Comparison of ENCODE assay signal across 8 cellular contexts in the genomic region with DNA sequence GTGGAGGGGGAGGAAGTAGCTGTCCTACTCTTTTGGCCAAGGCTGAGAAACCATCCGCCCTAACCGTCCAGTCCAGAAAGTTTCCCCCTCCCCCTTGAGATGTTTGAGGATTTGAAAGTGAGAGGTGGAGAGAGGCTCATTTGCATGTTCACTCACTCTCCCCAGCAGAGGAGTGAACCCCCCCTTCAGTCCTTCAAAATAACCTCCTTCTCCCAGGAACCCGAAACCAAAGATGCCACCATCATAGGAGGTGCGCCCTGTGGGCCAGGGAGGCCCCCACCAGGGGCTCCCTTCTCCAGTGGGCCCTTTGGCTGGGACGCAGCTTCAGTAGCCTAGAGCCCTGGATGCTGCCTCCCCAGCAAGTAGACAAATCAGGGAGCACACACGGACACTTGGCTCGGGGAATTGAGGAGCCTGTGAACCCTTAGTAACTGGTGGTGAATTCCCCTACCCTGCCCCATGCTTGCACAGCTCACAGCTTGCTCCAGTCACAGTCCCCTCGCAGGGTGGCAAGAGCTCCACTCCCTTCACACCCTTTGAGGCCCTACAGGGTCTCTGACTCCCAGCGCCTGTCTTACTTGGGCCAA. TPM values are rescaled to one million over a fixed set of nuclear protein-coding genes. Genes with fewer than 3 reads are reported as not detected.
DNase-seq lines count a peak whose midpoint lies in the region; ATAC-seq and TF ChIP-seq lines count a peak whose summit lies in the region.

No MANE protein-coding gene starts in this region.

- H3K27ac Mint-ChIP-seq in memory B cell (peak overlapping the region; percentile 89), HFFc6 (no peak overlapping the region)

- H3K9me3 Mint-ChIP-seq in memory B cell = no peaks in the 10 kb centered on the region
- H3K9me3 Mint-ChIP-seq in HFFc6 = no peaks in the 10 kb centered on the region

- H3K36me3 Mint-ChIP-seq in memory B cell (peaks cover 3% of the 10 kb centered on the region), HFFc6 (ENCODE audit: low read depth) (no peaks in the 10 kb centered on the region)

- no peak for TF ChIP-seq CTCF in HFFc6 (IDR thresholded peaks at IDR 0.05)

- H3K4me3 Mint-ChIP-seq in memory B cell (peak overlapping the region; percentile 85), HFFc6 (no peak overlapping the region)

- DNase-seq in MV-4-11 (lab: John Stamatoyannopoulos, UW) (peak; percentile 87), memory B cell (ENCODE audit: low spot score in 2 of 2) (no peak), glomerular visceral epithelial cell (ENCODE audit: extremely low spot score) (no peak), 8988T (no peak), HFFc6 (no peak), NCI-H2227 (lab: John Stamatoyannopoulos, UW; ENCODE audit: unreplicated experiment) (no peak)

- peak; percentile 25 for ATAC-seq in GM18499 (IDR thresholded peaks at IDR 0.05; ENCODE audit: insufficient read depth, unreplicated experiment)
- ATAC-seq in GM21619 (IDR thresholded peaks at IDR 0.05; ENCODE audit: unreplicated experiment) = peak; percentile 28
- peak; percentile 22 for ATAC-seq in memory B cell (ENCODE audit: low read depth)

- H3K27me3 Mint-ChIP-seq in memory B cell = no peaks in the 10 kb centered on the region
- no peaks in the 10 kb centered on the region; the same call in 1 of the 2 replicates for H3K27me3 Mint-ChIP-seq in HFFc6 (ENCODE audit: insufficient read depth)

- H3K4me1 Mint-ChIP-seq in memory B cell (peaks cover 38% of the 10 kb centered on the region), HFFc6 (ENCODE audit: low read depth) (peaks cover 47% of the 10 kb centered on the region)

RNA-seq across cellular contexts. Expression of gene ELF4, which starts 25.6 kb away (rescaled TPM):
- total RNA-seq in HFFc6 (2021; fragmentation: NEBNext Ultra II Directional; extraction: Animal tissue kit (Norgen Biotek cat#: 25700)) = 10 to 100 TPM; 21.9 to 35.9 (median 31.4) TPM
